11 cellular contexts compared by ENCODE assay signal in genomic region chr6:90222724-90223198, GRCh38.
A peak's percentile ranks its signal among the peaks of the same experiment; 100 is the strongest.
DNase-seq lines count a peak whose midpoint lies in the region; ATAC-seq and TF ChIP-seq lines count a peak whose summit lies in the region.
"Had no signal": no experiment of that assay in that cellular context is flagged by ENCODE, and none has a peak within 500 bp of the region (broad histone marks: within the 10 kb centered on the region; RNA-seq: fewer than 3 reads in every experiment).

No MANE protein-coding gene starts in this region.

- no peak overlapping the region for H3K9ac ChIP-seq in mesenchymal stem cell (ENCODE audit: low read length)

- intact Hi-C loops in lower lobe of right lung (cut with DNase I): no loop called here

- no peak overlapping the region for H2BK120ac ChIP-seq in mesenchymal stem cell (ENCODE audit: low read depth, low read length)

- H3K9me3 ChIP-seq in mesenchymal stem cell (ENCODE audit: control insufficient read depth, low read length): peaks cover 6% of the 10 kb centered on the region
- H3K9me3 ChIP-seq in lower lobe of right lung: peaks cover 6% of the 10 kb centered on the region

- no peak for TF ChIP-seq CTCF in lower lobe of right lung (IDR thresholded peaks at IDR 0.05)

- no peak overlapping the region for H3K23ac ChIP-seq in mesenchymal stem cell (ENCODE audit: low read length in 2 of 2)

- peaks cover 39% of the 10 kb centered on the region for H3K36me3 Mint-ChIP-seq in activated T-cell treated with anti-CD3 and anti-CD28 coated beads, Interleukin-2, amount 50 U/mL, for 4 hours (ENCODE audit: insufficient read depth)

- 87% methylated on average over 10 of the region's 10 CpGs for WGBS in mesenchymal stem cell

- peaks cover 8% of the 10 kb centered on the region for H3K9me3 Mint-ChIP-seq in activated T-cell treated with anti-CD3 and anti-CD28 coated beads, Interleukin-2, amount 50 U/mL, for 4 hours

- no peaks in the 10 kb centered on the region for H3K27me3 Mint-ChIP-seq in activated T-cell treated with anti-CD3 and anti-CD28 coated beads, Interleukin-2, amount 50 U/mL, for 4 hours (ENCODE audit: low read depth)

- no peak overlapping the region for H3K18ac ChIP-seq in mesenchymal stem cell (ENCODE audit: low read depth in 1 of 2, low read length in 2 of 2)

- peaks cover 54% of the 10 kb centered on the region for H3K4me1 Mint-ChIP-seq in activated T-cell treated with anti-CD3 and anti-CD28 coated beads, Interleukin-2, amount 50 U/mL, for 4 hours (ENCODE audit: low read depth)

- H3K27ac ChIP-seq in mesenchymal stem cell (ENCODE audit: low read length, poor library complexity, severe bottlenecking): no peak overlapping the region
- H3K27ac ChIP-seq in lower lobe of right lung: no peak overlapping the region
- H3K27ac ChIP-seq: WERI-Rb-1 had no signal

- no peak overlapping the region for H4K91ac ChIP-seq in mesenchymal stem cell (ENCODE audit: low read length)

- no peak overlapping the region for H2BK15ac ChIP-seq in mesenchymal stem cell (ENCODE audit: low read depth, poor library complexity, severe bottlenecking)

- H3K36me3 ChIP-seq in mesenchymal stem cell (ENCODE audit: control insufficient read depth in 1 of 2, insufficient read depth in 2 of 2, low read depth in 1 of 2, low read length in 2 of 2) (no peaks in the 10 kb centered on the region), lower lobe of right lung (no peaks in the 10 kb centered on the region)
- H3K36me3 ChIP-seq: WERI-Rb-1 had no signal

- H3K14ac ChIP-seq in mesenchymal stem cell (ENCODE audit: low read length in 2 of 2): no peak overlapping the region

- H3K79me1 ChIP-seq in mesenchymal stem cell (replicated peaks; ENCODE audit: low read length, poor library complexity, severe bottlenecking): no peaks in the 10 kb centered on the region

- H3K4ac ChIP-seq in mesenchymal stem cell (ENCODE audit: low read depth in 1 of 2, low read length in 2 of 2): no peak overlapping the region

- H3K27me3 ChIP-seq in mesenchymal stem cell (ENCODE audit: control insufficient read depth in 1 of 2, insufficient read depth in 1 of 2, low read length in 2 of 2) (no peaks in the 10 kb centered on the region), lower lobe of right lung (ENCODE audit: low read depth) (no peaks in the 10 kb centered on the region)

- no peak overlapping the region for H3K4me2 ChIP-seq in mesenchymal stem cell (ENCODE audit: low read length, poor library complexity, severe bottlenecking)

- no peak overlapping the region for H3K4me3 Mint-ChIP-seq in activated T-cell treated with anti-CD3 and anti-CD28 coated beads, Interleukin-2, amount 50 U/mL, for 4 hours

- DNase-seq in A172 (ENCODE audit: low spot score) (peak; percentile 72), LHCN-M2 (ENCODE audit: low read depth) (peak; percentile 29), mesenchymal stem cell (peak; percentile 13), lower lobe of right lung (no peak), T-helper 9 cell (no peak)
- peak; percentile 59 for DNase-seq in activated T-cell treated with anti-CD3 and anti-CD28 coated beads, Interleukin-2, amount 50 U/mL, for 4 hours
- DNase-seq: head of caudate nucleus, NCI-H774, WERI-Rb-1 had no signal

- no peak overlapping the region for H2AK5ac ChIP-seq in mesenchymal stem cell (ENCODE audit: low read length, severe bottlenecking)

- H2BK5ac ChIP-seq in mesenchymal stem cell (ENCODE audit: low read depth, low read length, poor library complexity, severe bottlenecking): no peak overlapping the region

- peak; percentile 63 to 70 for ATAC-seq in activated T-cell treated with anti-CD3 and anti-CD28 coated beads, Interleukin-2, amount 50 U/mL, for 4 hours
- no peak for ATAC-seq in lower lobe of right lung
- ATAC-seq in GM18502 (IDR thresholded peaks at IDR 0.05; ENCODE audit: poor library complexity, unreplicated experiment): no peak
- ATAC-seq in GM18861 (IDR thresholded peaks at IDR 0.05; ENCODE audit: unreplicated experiment): no peak

- H3K4me3 ChIP-seq in mesenchymal stem cell (ENCODE audit: insufficient read depth in 1 of 2, low read depth in 1 of 2, low read length in 2 of 2) (no peak overlapping the region), lower lobe of right lung (no peak overlapping the region)

- H4K8ac ChIP-seq in mesenchymal stem cell (ENCODE audit: low read length): no peak overlapping the region

- H2BK12ac ChIP-seq in mesenchymal stem cell (ENCODE audit: low read length in 2 of 2): no peak overlapping the region

- H3K4me1 ChIP-seq in mesenchymal stem cell (ENCODE audit: control insufficient read depth, insufficient read depth, low read depth, low read length) (peaks cover 3% of the 10 kb centered on the region), lower lobe of right lung (peaks cover 27% of the 10 kb centered on the region)

- H2AFZ ChIP-seq in mesenchymal stem cell (ENCODE audit: low read depth, low read length): no peak overlapping the region

Comparison
In these comparisons a context has a peak if more than half of its experiments do, and no peak if none do; other contexts are left out.
1. DNase-seq: peak in A172 (single experiment), LHCN-M2 (single experiment), activated T-cell treated with anti-CD3 and anti-CD28 coated beads, Interleukin-2, amount 50 U/mL, for 4 hours (single experiment) and mesenchymal stem cell (single experiment); none in lower lobe of right lung (single experiment) and T-helper 9 cell (single experiment).
2. ATAC-seq: peak in activated T-cell treated with anti-CD3 and anti-CD28 coated beads, Interleukin-2, amount 50 U/mL, for 4 hours (2 of 2); none in lower lobe of right lung (0 of 2), GM18502 (single experiment) and GM18861 (single experiment).